ENCODE assay signal across 6 cellular contexts in the genomic region with DNA sequence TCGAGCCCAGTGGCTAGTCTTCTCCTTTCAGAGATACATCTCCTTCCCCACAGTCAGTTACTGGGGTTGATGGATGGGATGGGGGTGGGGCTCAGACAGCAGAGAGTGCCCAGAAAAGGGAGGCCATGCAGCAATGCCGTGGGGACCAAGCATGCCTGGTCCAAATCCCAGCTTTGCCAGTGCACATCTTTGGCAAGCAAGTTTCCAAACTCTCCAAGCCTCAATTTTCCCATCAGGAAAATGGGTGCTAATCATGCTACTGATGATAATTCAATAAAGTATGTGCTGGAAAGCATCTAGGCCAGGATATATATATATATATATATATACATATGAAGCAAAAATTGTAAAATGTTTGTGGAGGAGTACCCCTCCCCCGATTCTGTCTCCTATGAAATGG.
"Had no signal": no experiment of that assay in that cellular context is flagged by ENCODE, and none has a peak within 500 bp of the region (broad histone marks: within the 10 kb centered on the region; RNA-seq: fewer than 3 reads in every experiment).

No MANE protein-coding gene starts in this region.

- FAIRE-seq: HTR-8/SVneo had no signal

- DNase-seq: IMR-90, KBM-7, KG1 had no signal

- H3K27ac ChIP-seq: HL-60, KMS-11 had no signal

- H3K9ac ChIP-seq: KMS-11 had no signal

- H3K4me2 ChIP-seq: KMS-11 had no signal
